10 cellular contexts compared by ENCODE assay signal in genomic region chrX:140725500-140725899, GRCh38. TPM values are rescaled to one million over a fixed set of nuclear protein-coding genes. Genes with fewer than 3 reads are reported as not detected.
"Had no signal": no experiment of that assay in that cellular context is flagged by ENCODE, and none has a peak within 500 bp of the region (broad histone marks: within the 10 kb centered on the region; RNA-seq: fewer than 3 reads in every experiment).

No MANE protein-coding gene starts in this region.

- FAIRE-seq: H54, HTR-8/SVneo had no signal

- H3K9ac ChIP-seq: GM23248, KMS-11 had no signal

- H3K9me3 Mint-ChIP-seq: H9, IgD-negative memory B cell had no signal

- DNase-seq: GM23248, GOT3, H9, HCEC 1CT, KBM-7 had no signal

- H3K4me3 Mint-ChIP-seq: H9, IgD-negative memory B cell had no signal

- H3K27ac Mint-ChIP-seq: H9, IgD-negative memory B cell had no signal

- H3K4me1 Mint-ChIP-seq: H9, IgD-negative memory B cell had no signal

- H3K27me3 Mint-ChIP-seq: IgD-negative memory B cell had no signal

- H3K27ac ChIP-seq: GM23248, KMS-11 had no signal

- H3K36me3 Mint-ChIP-seq: IgD-negative memory B cell had no signal

- H3K4me3 ChIP-seq: GM23248 had no signal

RNA-seq across cellular contexts. Expression of gene LINC00632, which starts 15.9 kb away (rescaled TPM):
- total RNA-seq: HT-29 had no signal
- polyA plus RNA-seq: IgD-negative memory B cell had no signal
